Comparison of ENCODE assay signal across 19 cellular contexts in genomic region chr13:23430664-23431063, GRCh38. TPM values are rescaled to one million over a fixed set of nuclear protein-coding genes. Genes with fewer than 3 reads are reported as not detected.
DNase-seq lines count a peak whose midpoint lies in the region; TF ChIP-seq lines count a peak whose summit lies in the region.
"Had no signal": no experiment of that assay in that cellular context is flagged by ENCODE, and none has a peak within 500 bp of the region (broad histone marks: within the 10 kb centered on the region; RNA-seq: fewer than 3 reads in every experiment).

No MANE protein-coding gene starts in this region.

- no peak overlapping the region for H4K91ac ChIP-seq in H9 (ENCODE audit: insufficient read length, low read depth, low read length)

- H3K23me2 ChIP-seq in H9 (ENCODE audit: insufficient read length, low read depth, low read length, poor library complexity, severe bottlenecking): peaks cover 3% of the 10 kb centered on the region

- CTCF ChIA-PET in SK-N-SH (lab: Yijun Ruan, JAX): interaction anchor here (0.6 to 1.0 kb wide), 2 partner anchors 24 to 420 kb away, joined by 3 to 4 read pairs; no protein-coding TSS in a partner anchor

- no peak overlapping the region for H2AK5ac ChIP-seq in H9 (ENCODE audit: insufficient read length, low read length)

- peaks cover 11% of the 10 kb centered on the region; the same call in 1 of the 2 replicates for H3K27me3 Mint-ChIP-seq in H9 (ENCODE audit: low read depth)

- H3F3A ChIP-seq in SK-N-SH (replicated peaks; ENCODE audit: insufficient read depth): peaks cover 42% of the 10 kb centered on the region

- TF ChIP-seq POLR2A in esophagus muscularis mucosa (IDR thresholded peaks at IDR 0.05; ENCODE audit: low read depth): no peak
- TF ChIP-seq POLR2A in breast epithelium (IDR thresholded peaks at IDR 0.05): no peak

- H3K4me3 Mint-ChIP-seq in H9: no peak overlapping the region

- H3K23ac ChIP-seq in H9 (ENCODE audit: insufficient read length, low read depth, low read length): no peak overlapping the region

- POLR2A ChIA-PET in SK-N-SH (lab: Yijun Ruan, JAX): interaction anchor here (0.7 kb wide), 1 partner anchor 268 kb away, joined by 3 read pairs; no protein-coding TSS in a partner anchor

- H3K79me2 ChIP-seq in SK-N-SH (ENCODE audit: insufficient read depth): peaks cover 64% of the 10 kb centered on the region
- peaks cover 12% of the 10 kb centered on the region for H3K79me2 ChIP-seq in parathyroid adenoma
- no peaks in the 10 kb centered on the region for H3K79me2 ChIP-seq in H9 (ENCODE audit: insufficient read depth, low read length)

- WGBS in SK-N-SH (ENCODE audit: low lambda C conversion rate): 23% methylated on average over 5 of the region's 5 CpGs
- WGBS in esophagus muscularis mucosa: 75% methylated on average over 5 of the region's 5 CpGs
- no CpG with 5 or more reads among the region's 5 CpGs for WGBS in H9 (ENCODE audit: extremely low coverage, insufficient read length, low lambda C conversion rate)

- H4K20me1 ChIP-seq in SK-N-SH (ENCODE audit: insufficient read depth) (no peaks in the 10 kb centered on the region), H9 (ENCODE audit: control insufficient read depth, insufficient read depth, insufficient read length) (no peaks in the 10 kb centered on the region)

- no peak overlapping the region for H3K14ac ChIP-seq in H9 (ENCODE audit: insufficient read depth, low read length)

- no peak overlapping the region for H2BK15ac ChIP-seq in H9 (ENCODE audit: low read depth, low read length)

- H3K4me1 ChIP-seq in BE2C: peaks cover 16% of the 10 kb centered on the region
- H3K4me1 ChIP-seq in SK-N-SH (ENCODE audit: control insufficient read depth in 1 of 2, insufficient read depth in 2 of 2, low read depth in 1 of 2, low read length in 1 of 2): peaks cover 18 to 32% of the 10 kb centered on the region in 2 experiments
- H3K4me1 ChIP-seq in esophagus muscularis mucosa: peaks cover 12 to 76% (median 47%) of the 10 kb centered on the region in 4 donors
- peaks cover 16% of the 10 kb centered on the region for H3K4me1 ChIP-seq in parathyroid adenoma
- H3K4me1 ChIP-seq in H9 (ENCODE audit: insufficient read depth, low read length): peaks cover 5% of the 10 kb centered on the region; the same call in 1 of the 2 replicates
- no peaks in the 10 kb centered on the region for H3K4me1 ChIP-seq in breast epithelium

- no peak overlapping the region; a peak in 1 of 7 replicates for H3K27ac Mint-ChIP-seq in H9

- TF ChIP-seq EP300 in SK-N-SH (IDR thresholded peaks at IDR 0.05; ENCODE audit: borderline replicate concordance in 1 of 2, low read depth in 1 of 2, low read length in 1 of 2) (peak in 1 of 2 experiments; percentile 90; a peak in 2 of 4 replicates), esophagus muscularis mucosa (IDR thresholded peaks at IDR 0.05) (no peak)

- DNase-seq in BE2C (no peak), SK-N-SH (peak; percentile 36), esophagus muscularis mucosa (ENCODE audit: extremely low spot score) (peak; percentile 17), H9 (no peak), A172 (ENCODE audit: low spot score) (no peak), NCI-H1930 (lab: John Stamatoyannopoulos, UW) (no peak), breast epithelium (ENCODE audit: low spot score in 2 of 2) (no peak)
- DNase-seq: COR-L47, DMS53, NCI-H1105 treated with DMSO at 0.1 percent for 48 hours, NCI-H1694 treated with DMSO at 0.1 percent for 48 hours, NCI-H2171 treated with DMSO at 0.1 percent for 48 hours, NCI-H748 treated with DMSO at 0.1 percent for 48 hours, Peyer's patch had no signal

- no peak overlapping the region for H4K8ac ChIP-seq in H9 (replicated peaks; ENCODE audit: insufficient read length, low read depth, low read length)

- intact Hi-C loops in esophagus muscularis mucosa (cut with DNase I) (no loop called here), breast epithelium (cut with DNase I; ENCODE audit: low total_unique reads) (no loop called here)

- no peak overlapping the region for H3T11ph ChIP-seq in H9 (ENCODE audit: low read length)

- H3K27me3 ChIP-seq in BE2C (no peaks in the 10 kb centered on the region), SK-N-SH (ENCODE audit: insufficient read depth) (no peaks in the 10 kb centered on the region), esophagus muscularis mucosa (no peaks in the 10 kb centered on the region), parathyroid adenoma (ENCODE audit: control insufficient read depth, insufficient read depth, low read length) (no peaks in the 10 kb centered on the region), H9 (ENCODE audit: insufficient read depth, low read length) (no peaks in the 10 kb centered on the region), breast epithelium (no peaks in the 10 kb centered on the region)
- H3K27me3 ChIP-seq: Peyer's patch had no signal

- H3K36me3 ChIP-seq in BE2C (peaks cover 15% of the 10 kb centered on the region), SK-N-SH (replicated peaks in 1 of 2; ENCODE audit: control insufficient read depth in 1 of 2, insufficient read depth in 2 of 2, low read length in 1 of 2) (peaks cover 5 to 14% of the 10 kb centered on the region in 2 experiments), esophagus muscularis mucosa (no peaks in the 10 kb centered on the region), parathyroid adenoma (ENCODE audit: control insufficient read depth, insufficient read depth, low read length) (no peaks in the 10 kb centered on the region), breast epithelium (no peaks in the 10 kb centered on the region)
- H3K36me3 ChIP-seq: HAP-1, Peyer's patch had no signal

- H4K5ac ChIP-seq in H9 (ENCODE audit: insufficient read length, low read depth, low read length): no peak overlapping the region

- H3K27ac ChIP-seq in SK-N-SH (ENCODE audit: low read depth in 2 of 2, low read length in 1 of 2): peak overlapping the region in 1 of 2 experiments; percentile 100; a peak in 2 of 4 replicates
- peak overlapping the region in 2 of 4 donors; percentile 15 to 37 for H3K27ac ChIP-seq in esophagus muscularis mucosa (replicated peaks in 1 of 4)
- peak overlapping the region; percentile 85 for H3K27ac ChIP-seq in parathyroid adenoma
- H3K27ac ChIP-seq in H9 (ENCODE audit: insufficient read length, low read depth, low read length): no peak overlapping the region
- H3K27ac ChIP-seq in breast epithelium: no peak overlapping the region
- H3K27ac ChIP-seq: C4-2B, HL-60, Peyer's patch, SK-N-MC had no signal

- H3K4me2 ChIP-seq in SK-N-SH: peak overlapping the region; percentile 70
- peak overlapping the region; percentile 1 for H3K4me2 ChIP-seq in parathyroid adenoma (ENCODE audit: low read length)
- H3K4me2 ChIP-seq in H9 (ENCODE audit: insufficient read depth, insufficient read length, low read length): no peak overlapping the region

- H3K9me2 ChIP-seq in SK-N-SH: no peaks in the 10 kb centered on the region

- no peaks in the 10 kb centered on the region for H3K79me1 ChIP-seq in H9 (ENCODE audit: insufficient read depth, low read depth, low read length, poor library complexity, severe bottlenecking)

- no peak for TF ChIP-seq RAD21 in SK-N-SH (IDR thresholded peaks at IDR 0.05; ENCODE audit: low read length)

- H3K36me3 Mint-ChIP-seq in H9 (ENCODE audit: insufficient read depth in 1 of 3, low read depth in 3 of 3): peaks cover 6 to 14% (median 8%) of the 10 kb centered on the region in 3 experiments

- H3K9me3 Mint-ChIP-seq in H9: no peaks in the 10 kb centered on the region

- no peaks in the 10 kb centered on the region for H3K9me3 ChIP-seq in BE2C
- H3K9me3 ChIP-seq in SK-N-SH: no peaks in the 10 kb centered on the region
- no peaks in the 10 kb centered on the region for H3K9me3 ChIP-seq in esophagus muscularis mucosa
- H3K9me3 ChIP-seq in parathyroid adenoma (ENCODE audit: control insufficient read depth, low read length): no peaks in the 10 kb centered on the region
- no peaks in the 10 kb centered on the region for H3K9me3 ChIP-seq in H9 (ENCODE audit: control insufficient read depth, low read depth, low read length)
- no peaks in the 10 kb centered on the region for H3K9me3 ChIP-seq in breast epithelium
- H3K9me3 ChIP-seq: HAP-1, Peyer's patch had no signal

- no peak overlapping the region for H2BK120ac ChIP-seq in H9 (ENCODE audit: low read depth, low read length, poor library complexity, severe bottlenecking)

- no peak overlapping the region for H3K56ac ChIP-seq in H9 (ENCODE audit: insufficient read length, low read depth, low read length)

- peaks cover 48 to 53% of the 10 kb centered on the region in 2 experiments for H3K4me1 Mint-ChIP-seq in H9

- no peak overlapping the region for H2BK5ac ChIP-seq in H9 (ENCODE audit: insufficient read length, low read length)

- H3K4me3 ChIP-seq in BE2C (ENCODE audit: low read depth, low read length): peak overlapping the region; percentile 12
- H3K4me3 ChIP-seq in SK-N-SH (ENCODE audit: low read depth in 2 of 2, low read length in 1 of 2): no peak overlapping the region; a peak in 1 of 4 replicates
- H3K4me3 ChIP-seq in esophagus muscularis mucosa: no peak overlapping the region
- H3K4me3 ChIP-seq in parathyroid adenoma (ENCODE audit: low read depth, low read length): peak overlapping the region; percentile 45
- H3K4me3 ChIP-seq in breast epithelium: no peak overlapping the region
- H3K4me3 ChIP-seq: HAP-1, Peyer's patch, SK-N-MC had no signal

- no peak overlapping the region for H2BK20ac ChIP-seq in H9 (ENCODE audit: low read depth, low read length, poor library complexity, severe bottlenecking)

- H3K18ac ChIP-seq in H9 (ENCODE audit: insufficient read length, low read depth, low read length): no peak overlapping the region

- H2AFZ ChIP-seq in SK-N-SH (ENCODE audit: low read depth) (no peak overlapping the region), parathyroid adenoma (no peak overlapping the region), H9 (ENCODE audit: low read length) (no peak overlapping the region)

- H2BK12ac ChIP-seq in H9 (ENCODE audit: insufficient read length, low read depth, low read length): no peak overlapping the region

- no peak overlapping the region for H3K4ac ChIP-seq in H9 (ENCODE audit: low read depth, low read length)

- H3K9ac ChIP-seq in SK-N-SH (peak overlapping the region; percentile 85; the same call in 1 of the 2 replicates), parathyroid adenoma (no peak overlapping the region), H9 (ENCODE audit: extremely low read depth, insufficient read length, low read length) (no peak overlapping the region)

- no peak for TF ChIP-seq CTCF in BE2C (IDR thresholded peaks at IDR 0.05; ENCODE audit: low read depth, low read length)
- no peak for TF ChIP-seq CTCF in SK-N-SH (IDR thresholded peaks at IDR 0.05)
- no peak for TF ChIP-seq CTCF in esophagus muscularis mucosa (IDR thresholded peaks at IDR 0.05)
- TF ChIP-seq CTCF in parathyroid adenoma (IDR thresholded peaks at IDR 0.05): no peak
- no peak for TF ChIP-seq CTCF in H9 (conservative IDR thresholded peaks at IDR 0.05)
- no peak for TF ChIP-seq CTCF in breast epithelium (IDR thresholded peaks at IDR 0.05)

RNA-seq across cellular contexts. Expression of gene SACS, which starts 2.8 kb away (rescaled TPM):
- polyA plus RNA-seq in BE2C (2012; ENCODE audit: insufficient read depth, insufficient read length, low read depth): 11.4 TPM
- 5.9 and 7.8 TPM in 2 replicates for polyA plus RNA-seq in SK-N-SH (2012; rRNA removed)
- 8.4 and 10.4 TPM in 2 replicates for polyA plus RNA-seq in SK-N-SH (2012; cell fraction: cytosol; rRNA removed)
- polyA plus RNA-seq in SK-N-SH (2012; cell fraction: nucleus; rRNA removed): 15.7 and 17.5 TPM in 2 replicates
- total RNA-seq in esophagus muscularis mucosa (10 to 100 TPM; 45.1 to 70.1 (median 65.3) TPM), H9 (2021) (47.8 and 53.0 TPM in 2 replicates), breast epithelium (10 to 100 TPM; 26.2 to 36.3 (median 32.4) TPM)
- 36.2 and 49.7 TPM in 2 replicates for total RNA-seq in A172 (2014; rRNA removed; shearing (Covaris generic))

Comparison
In these comparisons a context has a peak if more than half of its experiments do, and no peak if none do; other contexts are left out.
1. DNase-seq: peak in SK-N-SH (single experiment) and esophagus muscularis mucosa (single experiment); none in BE2C (single experiment), H9 (single experiment), A172 (single experiment), NCI-H1930 (0 of 2) and breast epithelium (0 of 2).
2. H3K4me3 ChIP-seq: peak in BE2C (single experiment) and parathyroid adenoma (single experiment); none in SK-N-SH (0 of 2), esophagus muscularis mucosa (0 of 4) and breast epithelium (0 of 3).